Comparison of ENCODE assay signal across 2 cellular contexts in the genomic region with DNA sequence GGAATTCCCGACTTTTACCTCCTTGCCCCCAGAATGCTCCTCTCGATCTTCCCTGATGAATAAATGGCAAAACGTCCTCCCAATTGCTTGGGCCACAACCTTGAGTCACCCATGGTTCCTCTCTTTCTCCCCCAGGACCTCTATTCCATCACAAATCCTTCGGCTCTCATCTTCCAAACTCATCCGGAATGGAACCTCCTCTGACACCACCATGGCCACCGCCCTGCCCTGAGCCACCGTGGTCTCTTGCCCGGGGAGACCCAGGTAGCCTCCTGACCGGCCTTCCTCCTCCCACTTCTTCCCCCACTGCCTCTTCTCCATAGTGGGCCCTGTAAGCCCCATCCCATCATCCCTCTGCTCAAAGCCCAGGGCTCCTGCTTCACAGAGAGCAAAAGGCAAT.
TF ChIP-seq lines count a peak whose summit lies in the region.

No MANE protein-coding gene starts in this region.

TF ChIP-seq in A549, 52 proteins besides CTCF, POLR2A, EP300 and RAD21:
- TF ChIP-seq ZC3H11A (IDR thresholded peaks at IDR 0.05) (no peak), KDM5A (IDR thresholded peaks at IDR 0.05) (no peak), MAFK (IDR thresholded peaks at IDR 0.05; ENCODE audit: partially characterized antibody) (no peak), ELK1 (IDR thresholded peaks at IDR 0.05; ENCODE audit: low read depth, low read length) (no peak), E2F6 (IDR thresholded peaks at IDR 0.05; ENCODE audit: borderline replicate concordance, low read depth) (no peak), RARB (CRISPR knock-in tag; IDR thresholded peaks at IDR 0.05) (no peak), HDAC2 (IDR thresholded peaks at IDR 0.05) (no peak), SREBF2 (IDR thresholded peaks at IDR 0.05) (no peak), CBX8 (IDR thresholded peaks at IDR 0.05) (no peak), ESRRA (IDR thresholded peaks at IDR 0.05; ENCODE audit: borderline replicate concordance, low read length) (no peak), HEYL (CRISPR knock-in tag; IDR thresholded peaks at IDR 0.05) (no peak), SMC3 (IDR thresholded peaks at IDR 0.05) (no peak), EHMT2 (IDR thresholded peaks at IDR 0.05; ENCODE audit: low read depth) (no peak), CBX2 (IDR thresholded peaks at IDR 0.05; ENCODE audit: borderline replicate concordance, low read depth) (no peak)
- TF ChIP-seq, protein P1, sequence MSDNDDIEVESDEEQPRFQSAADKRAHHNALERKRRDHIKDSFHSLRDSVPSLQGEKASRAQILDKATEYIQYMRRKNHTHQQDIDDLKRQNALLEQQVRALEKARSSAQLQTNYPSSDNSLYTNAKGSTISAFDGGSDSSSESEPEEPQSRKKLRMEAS (IDR thresholded peaks at IDR 0.05): no peak
- TF ChIP-seq, protein P2, sequence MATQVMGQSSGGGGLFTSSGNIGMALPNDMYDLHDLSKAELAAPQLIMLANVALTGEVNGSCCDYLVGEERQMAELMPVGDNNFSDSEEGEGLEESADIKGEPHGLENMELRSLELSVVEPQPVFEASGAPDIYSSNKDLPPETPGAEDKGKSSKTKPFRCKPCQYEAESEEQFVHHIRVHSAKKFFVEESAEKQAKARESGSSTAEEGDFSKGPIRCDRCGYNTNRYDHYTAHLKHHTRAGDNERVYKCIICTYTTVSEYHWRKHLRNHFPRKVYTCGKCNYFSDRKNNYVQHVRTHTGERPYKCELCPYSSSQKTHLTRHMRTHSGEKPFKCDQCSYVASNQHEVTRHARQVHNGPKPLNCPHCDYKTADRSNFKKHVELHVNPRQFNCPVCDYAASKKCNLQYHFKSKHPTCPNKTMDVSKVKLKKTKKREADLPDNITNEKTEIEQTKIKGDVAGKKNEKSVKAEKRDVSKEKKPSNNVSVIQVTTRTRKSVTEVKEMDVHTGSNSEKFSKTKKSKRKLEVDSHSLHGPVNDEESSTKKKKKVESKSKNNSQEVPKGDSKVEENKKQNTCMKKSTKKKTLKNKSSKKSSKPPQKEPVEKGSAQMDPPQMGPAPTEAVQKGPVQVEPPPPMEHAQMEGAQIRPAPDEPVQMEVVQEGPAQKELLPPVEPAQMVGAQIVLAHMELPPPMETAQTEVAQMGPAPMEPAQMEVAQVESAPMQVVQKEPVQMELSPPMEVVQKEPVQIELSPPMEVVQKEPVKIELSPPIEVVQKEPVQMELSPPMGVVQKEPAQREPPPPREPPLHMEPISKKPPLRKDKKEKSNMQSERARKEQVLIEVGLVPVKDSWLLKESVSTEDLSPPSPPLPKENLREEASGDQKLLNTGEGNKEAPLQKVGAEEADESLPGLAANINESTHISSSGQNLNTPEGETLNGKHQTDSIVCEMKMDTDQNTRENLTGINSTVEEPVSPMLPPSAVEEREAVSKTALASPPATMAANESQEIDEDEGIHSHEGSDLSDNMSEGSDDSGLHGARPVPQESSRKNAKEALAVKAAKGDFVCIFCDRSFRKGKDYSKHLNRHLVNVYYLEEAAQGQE (IDR thresholded peaks at IDR 0.05): no peak

TF ChIP-seq in HEK293, 187 proteins besides CTCF, POLR2A, EP300 and RAD21 (continued from another document):
- TF ChIP-seq ZNF112 (tag by site-specific recombination; IDR thresholded peaks at IDR 0.05): 0 out of 2 replicates have a peak, but pooled peaks have one; percentile 30
- no peak for TF ChIP-seq ZNF792 (tag by site-specific recombination; IDR thresholded peaks at IDR 0.05)
